1 cellular context compared by ENCODE assay signal in the genomic region with DNA sequence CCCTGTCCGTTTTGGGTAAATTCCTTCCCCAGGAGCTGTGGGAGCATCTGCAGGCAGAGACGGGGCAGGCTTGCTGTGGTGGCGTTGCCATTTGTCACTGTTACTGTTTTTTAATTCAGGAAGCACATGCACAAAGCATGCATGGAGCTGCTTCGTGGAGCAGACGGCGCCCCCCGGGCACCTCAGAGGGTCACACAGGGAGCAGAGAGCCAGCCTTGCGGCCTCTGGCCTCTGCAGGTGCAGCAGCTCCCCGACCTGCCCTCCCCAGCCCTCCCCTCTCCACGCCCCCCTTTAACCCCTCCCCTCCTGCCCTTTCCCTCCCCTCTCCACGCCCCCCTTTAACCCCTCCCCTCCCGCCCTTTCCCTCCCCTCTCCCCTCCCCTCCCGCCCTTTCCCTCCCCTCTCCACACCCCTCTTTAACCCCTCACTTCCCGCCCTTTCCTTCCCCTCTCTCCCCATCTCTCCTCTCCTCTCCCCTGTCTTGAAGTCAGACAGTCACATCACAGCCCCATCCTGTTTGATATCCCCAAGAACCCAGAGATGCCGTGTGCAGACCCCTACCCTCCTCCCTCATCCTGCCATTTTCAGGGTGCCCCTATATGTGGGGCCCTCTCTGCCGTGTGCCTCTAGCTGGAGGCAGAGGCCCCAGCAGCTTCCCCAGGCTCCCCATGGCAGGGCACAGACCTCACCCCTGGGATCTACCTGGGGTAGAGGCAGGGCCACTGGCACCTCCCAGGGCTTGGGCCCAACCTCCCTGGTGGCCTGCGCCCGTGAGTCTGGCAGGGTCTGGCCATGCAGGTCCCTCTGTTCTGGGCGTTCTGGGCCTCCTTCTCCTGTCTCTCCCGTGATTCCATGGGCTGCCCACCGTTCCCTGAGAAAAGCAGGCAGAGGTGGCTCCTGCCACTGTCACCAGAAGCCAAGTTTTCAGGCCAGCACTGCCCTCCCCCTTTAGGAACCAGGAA.
TF ChIP-seq lines count a peak whose summit lies in the region.

No MANE protein-coding gene starts in this region.

TF ChIP-seq in HCT116, 20 proteins besides CTCF, POLR2A, EP300 and RAD21 (continued from another document):
- TF ChIP-seq, protein P1, sequence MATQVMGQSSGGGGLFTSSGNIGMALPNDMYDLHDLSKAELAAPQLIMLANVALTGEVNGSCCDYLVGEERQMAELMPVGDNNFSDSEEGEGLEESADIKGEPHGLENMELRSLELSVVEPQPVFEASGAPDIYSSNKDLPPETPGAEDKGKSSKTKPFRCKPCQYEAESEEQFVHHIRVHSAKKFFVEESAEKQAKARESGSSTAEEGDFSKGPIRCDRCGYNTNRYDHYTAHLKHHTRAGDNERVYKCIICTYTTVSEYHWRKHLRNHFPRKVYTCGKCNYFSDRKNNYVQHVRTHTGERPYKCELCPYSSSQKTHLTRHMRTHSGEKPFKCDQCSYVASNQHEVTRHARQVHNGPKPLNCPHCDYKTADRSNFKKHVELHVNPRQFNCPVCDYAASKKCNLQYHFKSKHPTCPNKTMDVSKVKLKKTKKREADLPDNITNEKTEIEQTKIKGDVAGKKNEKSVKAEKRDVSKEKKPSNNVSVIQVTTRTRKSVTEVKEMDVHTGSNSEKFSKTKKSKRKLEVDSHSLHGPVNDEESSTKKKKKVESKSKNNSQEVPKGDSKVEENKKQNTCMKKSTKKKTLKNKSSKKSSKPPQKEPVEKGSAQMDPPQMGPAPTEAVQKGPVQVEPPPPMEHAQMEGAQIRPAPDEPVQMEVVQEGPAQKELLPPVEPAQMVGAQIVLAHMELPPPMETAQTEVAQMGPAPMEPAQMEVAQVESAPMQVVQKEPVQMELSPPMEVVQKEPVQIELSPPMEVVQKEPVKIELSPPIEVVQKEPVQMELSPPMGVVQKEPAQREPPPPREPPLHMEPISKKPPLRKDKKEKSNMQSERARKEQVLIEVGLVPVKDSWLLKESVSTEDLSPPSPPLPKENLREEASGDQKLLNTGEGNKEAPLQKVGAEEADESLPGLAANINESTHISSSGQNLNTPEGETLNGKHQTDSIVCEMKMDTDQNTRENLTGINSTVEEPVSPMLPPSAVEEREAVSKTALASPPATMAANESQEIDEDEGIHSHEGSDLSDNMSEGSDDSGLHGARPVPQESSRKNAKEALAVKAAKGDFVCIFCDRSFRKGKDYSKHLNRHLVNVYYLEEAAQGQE (IDR thresholded peaks at IDR 0.05; ENCODE audit: low read depth), result no peak
- no peak for TF ChIP-seq SP1 (IDR thresholded peaks at IDR 0.05; ENCODE audit: low read depth)
- TF ChIP-seq, protein P2, sequence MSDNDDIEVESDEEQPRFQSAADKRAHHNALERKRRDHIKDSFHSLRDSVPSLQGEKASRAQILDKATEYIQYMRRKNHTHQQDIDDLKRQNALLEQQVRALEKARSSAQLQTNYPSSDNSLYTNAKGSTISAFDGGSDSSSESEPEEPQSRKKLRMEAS (IDR thresholded peaks at IDR 0.05), result no peak
- no peak for TF ChIP-seq SRF (IDR thresholded peaks at IDR 0.05; ENCODE audit: low read depth)
